ENCODE assay signal across 19 cellular contexts in genomic region chr17:81558115-81558468, GRCh38. TPM values are rescaled to one million over a fixed set of nuclear protein-coding genes. Genes with fewer than 3 reads are reported as not detected.
"Had no signal": no experiment of that assay in that cellular context is flagged by ENCODE, and none has a peak within 500 bp of the region (broad histone marks: within the 10 kb centered on the region; RNA-seq: fewer than 3 reads in every experiment).

No MANE protein-coding gene starts in this region.

- H3K27ac Mint-ChIP-seq: activated CD4-positive, alpha-beta memory T cell treated with anti-CD3 and anti-CD28 coated beads, Interleukin-2, amount 10 ng/mL, durations not matched to agents 7 days and 5 days; activated CD4-positive, alpha-beta T cell treated with anti-CD3 and anti-CD28 coated beads, Interleukin-2, amount 10 ng/mL, durations not matched to agents 24 days and 14 days; activated naive CD8-positive, alpha-beta T cell treated with anti-CD3 and anti-CD28 coated beads, Interleukin-2, amount 50 U/mL, for 24 hours; naive thymus-derived CD4-positive, alpha-beta T cell; neural progenitor cell; T-helper 1 cell treated with Interleukin-12 subunit alpha and Interleukin-12 subunit beta and Interleukin-4 antibody, amounts not matched to agents 30 μg/mL and 1 μg/mL, for 36 hours had no signal

- H3K27me3 Mint-ChIP-seq: activated CD4-positive, alpha-beta memory T cell treated with anti-CD3 and anti-CD28 coated beads, Interleukin-2, amount 10 ng/mL, durations not matched to agents 7 days and 5 days; activated CD4-positive, alpha-beta T cell treated with anti-CD3 and anti-CD28 coated beads, Interleukin-2, amount 10 ng/mL, durations not matched to agents 24 days and 14 days; activated naive CD8-positive, alpha-beta T cell treated with anti-CD3 and anti-CD28 coated beads, Interleukin-2, amount 50 U/mL, for 24 hours; naive thymus-derived CD4-positive, alpha-beta T cell; stimulated activated naive CD8-positive, alpha-beta T cell treated with anti-CD3 and anti-CD28 coated beads, Interleukin-15, amount 100 ng/mL, for 72 hours had no signal

- H3K9ac ChIP-seq: neural progenitor cell had no signal

- FAIRE-seq: kidney had no signal

- ATAC-seq: activated CD4-positive, CD25-positive, alpha-beta regulatory T cell treated with anti-CD3 and anti-CD28 coated beads, Interleukin-2, amount 50 U/mL, for 24 hours; activated naive CD8-positive, alpha-beta T cell treated with anti-CD3 and anti-CD28 coated beads, Interleukin-2, amount 50 U/mL, for 24 hours; foreskin keratinocyte; left lobe of liver; naive thymus-derived CD4-positive, alpha-beta T cell; stimulated activated naive CD8-positive, alpha-beta T cell treated with anti-CD3 and anti-CD28 coated beads, Interleukin-15, amount 100 ng/mL, for 72 hours had no signal

- H3K9me3 ChIP-seq: tibial nerve had no signal

- H3K36me3 ChIP-seq: neural progenitor cell had no signal

- H3K4me2 ChIP-seq: neural progenitor cell had no signal

- DNase-seq: activated CD4-positive, alpha-beta memory T cell treated with anti-CD3 and anti-CD28 coated beads, Interleukin-2, amount 10 ng/mL, durations not matched to agents 7 days and 5 days; activated CD4-positive, alpha-beta T cell treated with anti-CD3 and anti-CD28 coated beads, Interleukin-2, amount 10 ng/mL, durations not matched to agents 24 days and 14 days; activated gamma-delta T cell; activated naive CD4-positive, alpha-beta T cell treated with anti-CD3 and anti-CD28 coated beads, Interleukin-2, amount 50 U/mL, for 16 hours; activated naive CD8-positive, alpha-beta T cell treated with anti-CD3 and anti-CD28 coated beads, Interleukin-2, amount 50 U/mL, for 24 hours; central memory CD4-positive, alpha-beta T cell; effector memory CD4-positive, alpha-beta T cell; foreskin keratinocyte; naive thymus-derived CD4-positive, alpha-beta T cell; stimulated activated CD4-positive, alpha-beta T cell treated with anti-CD3 and anti-CD28 coated beads, Interleukin-12 subunit alpha, Interleukin-12 subunit beta, amount 100 ng/mL, for 4 hours; stimulated activated CD4-positive, alpha-beta T cell treated with anti-CD3 and anti-CD28 coated beads, Interleukin-4, amount 100 ng/mL, for 4 hours; stimulated activated naive CD8-positive, alpha-beta T cell treated with anti-CD3 and anti-CD28 coated beads, Interleukin-15, amount 100 ng/mL, for 72 hours; T1000 had no signal

- H3K9me3 Mint-ChIP-seq: activated CD4-positive, alpha-beta memory T cell treated with anti-CD3 and anti-CD28 coated beads, Interleukin-2, amount 10 ng/mL, durations not matched to agents 7 days and 5 days; activated CD4-positive, alpha-beta T cell treated with anti-CD3 and anti-CD28 coated beads, Interleukin-2, amount 10 ng/mL, durations not matched to agents 24 days and 14 days; activated naive CD8-positive, alpha-beta T cell treated with anti-CD3 and anti-CD28 coated beads, Interleukin-2, amount 50 U/mL, for 24 hours; naive thymus-derived CD4-positive, alpha-beta T cell; neural progenitor cell; stimulated activated naive CD8-positive, alpha-beta T cell treated with anti-CD3 and anti-CD28 coated beads, Interleukin-15, amount 100 ng/mL, for 72 hours; T-helper 1 cell treated with Interleukin-12 subunit alpha and Interleukin-12 subunit beta and Interleukin-4 antibody, amounts not matched to agents 30 μg/mL and 1 μg/mL, for 36 hours had no signal

- H3K4me1 ChIP-seq: neural progenitor cell had no signal

- H3K27ac ChIP-seq: foreskin keratinocyte, neural progenitor cell, tibial nerve had no signal

- H3K4me3 Mint-ChIP-seq: activated CD4-positive, alpha-beta memory T cell treated with anti-CD3 and anti-CD28 coated beads, Interleukin-2, amount 10 ng/mL, durations not matched to agents 7 days and 5 days; activated CD4-positive, alpha-beta T cell treated with anti-CD3 and anti-CD28 coated beads, Interleukin-2, amount 10 ng/mL, durations not matched to agents 24 days and 14 days; activated naive CD8-positive, alpha-beta T cell treated with anti-CD3 and anti-CD28 coated beads, Interleukin-2, amount 50 U/mL, for 24 hours; naive thymus-derived CD4-positive, alpha-beta T cell; neural progenitor cell; stimulated activated naive CD8-positive, alpha-beta T cell treated with anti-CD3 and anti-CD28 coated beads, Interleukin-15, amount 100 ng/mL, for 72 hours; T-helper 1 cell treated with Interleukin-12 subunit alpha and Interleukin-12 subunit beta and Interleukin-4 antibody, amounts not matched to agents 30 μg/mL and 1 μg/mL, for 36 hours had no signal

- H3K4me3 ChIP-seq: neural progenitor cell, tibial nerve had no signal

- H2AFZ ChIP-seq: neural progenitor cell had no signal

- H3K27me3 ChIP-seq: foreskin keratinocyte, neural progenitor cell, tibial nerve had no signal

RNA-seq across cellular contexts. Expression of gene FSCN2, which starts 29.9 kb away (rescaled TPM):
- total RNA-seq: foreskin keratinocyte had no signal
- polyA plus RNA-seq: foreskin keratinocyte; naive thymus-derived CD4-positive, alpha-beta T cell had no signal
